In genomic region chr1:241250465-241250864, GRCh38 we compare ENCODE assay signal across 20 cellular contexts.
DNase-seq lines count a peak whose midpoint lies in the region; ATAC-seq, FAIRE-seq and TF ChIP-seq lines count a peak whose summit lies in the region.
"Had no signal": no experiment of that assay in that cellular context is flagged by ENCODE, and none has a peak within 500 bp of the region (broad histone marks: within the 10 kb centered on the region; RNA-seq: fewer than 3 reads in every experiment).

No MANE protein-coding gene starts in this region.

- H3K27ac ChIP-seq in A549 = no peak overlapping the region
- peak overlapping the region; percentile 33; the same call in 1 of the 2 replicates for H3K27ac ChIP-seq in VCaP
- H3K27ac ChIP-seq: C4-2B, tibial artery had no signal

- no peak for TF ChIP-seq EP300 in A549 (IDR thresholded peaks at IDR 0.05)

- no peak for FAIRE-seq in A549 (lab: Jason Lieb, UNC)

- ATAC-seq in A549 (no peak), HG03469 (IDR thresholded peaks at IDR 0.05; ENCODE audit: unreplicated experiment) (no peak), HG03439 (IDR thresholded peaks at IDR 0.05; ENCODE audit: unreplicated experiment) (no peak), HG03354 (IDR thresholded peaks at IDR 0.05; ENCODE audit: poor library complexity, severe bottlenecking, unreplicated experiment) (no peak)
- ATAC-seq: left cardiac atrium, right cardiac atrium had no signal

- no peaks in the 10 kb centered on the region for H3K4me1 ChIP-seq in A549
- H3K4me1 ChIP-seq: tibial artery had no signal

- H3K4me3 ChIP-seq in A549 = no peak overlapping the region
- H3K4me3 ChIP-seq: tibial artery had no signal

- intact Hi-C loops in cardiac septum (cut with DNase I) = no loop called here

- TF ChIP-seq RAD21 in A549 (conservative IDR thresholded peaks at IDR 0.05 in 1 of 2, IDR thresholded peaks at IDR 0.05 in 1 of 2) = no peak

- H3K4me2 ChIP-seq in A549 = no peak overlapping the region

- no peak for TF ChIP-seq CTCF in A549 (IDR thresholded peaks at IDR 0.05)
- no peak for TF ChIP-seq CTCF in VCaP (conservative IDR thresholded peaks at IDR 0.05)

- no peaks in the 10 kb centered on the region for H3K9me3 ChIP-seq in A549
- H3K9me3 ChIP-seq: tibial artery had no signal

- no peak for TF ChIP-seq POLR2A in A549 (IDR thresholded peaks at IDR 0.05; ENCODE audit: low read length)

- WGBS in A549 (ENCODE audit: missing lambda C conversion rate) = 33% methylated on average over 1 of the region's 1 CpG

- CTCF ChIA-PET in A549 (lab: Yijun Ruan, JAX) = no interaction called here

- POLR2A ChIA-PET in A549 (lab: Yijun Ruan, JAX) = no interaction called here

- no peak for DNase-seq in A549 (ENCODE audit: low read depth in 1 of 2, low spot score in 1 of 2)
- peak; percentile 62 to 96 (median 81) for DNase-seq in NCI-H1417 (lab: John Stamatoyannopoulos, UW)
- peak; percentile 34 for DNase-seq in NCI-H2196 treated with DMSO at 0.1 percent for 48 hours (lab: John Stamatoyannopoulos, UW; ENCODE audit: unreplicated experiment)
- no peak for DNase-seq in cardiac septum (ENCODE audit: low spot score)
- DNase-seq: activated CD4-positive, alpha-beta T cell treated with anti-CD3 and anti-CD28 coated beads for 1 hour; activated naive CD8-positive, alpha-beta T cell treated with anti-CD3 and anti-CD28 coated beads for 36 hours; cortex of kidney; DMS79 treated with DMSO at 0.1 percent for 48 hours; foreskin fibroblast; left cardiac atrium; NCI-H2227 treated with DMSO at 0.1 percent for 48 hours; right cardiac atrium; SIG-M5; stimulated activated naive CD4-positive, alpha-beta T cell; tibial artery had no signal

TF ChIP-seq in A549, 52 proteins besides CTCF, POLR2A, EP300 and RAD21:
- no peak for TF ChIP-seq FOSL2 (IDR thresholded peaks at IDR 0.05)
- 0 out of 2 replicates have a peak, but pooled peaks have one; percentile 19 for TF ChIP-seq FOSL2 (CRISPR knock-in tag; IDR thresholded peaks at IDR 0.05)
- no peak for TF ChIP-seq CEBPB (IDR thresholded peaks at IDR 0.05)

Comparison
In these comparisons a context has a peak if more than half of its experiments do, and no peak if none do; other contexts are left out.
1. DNase-seq: peak in NCI-H1417 (3 of 3) and NCI-H2196 treated with DMSO at 0.1 percent for 48 hours (single experiment); none in A549 (0 of 2) and cardiac septum (single experiment).